ENCODE assay signal across 17 cellular contexts in the genomic region with DNA sequence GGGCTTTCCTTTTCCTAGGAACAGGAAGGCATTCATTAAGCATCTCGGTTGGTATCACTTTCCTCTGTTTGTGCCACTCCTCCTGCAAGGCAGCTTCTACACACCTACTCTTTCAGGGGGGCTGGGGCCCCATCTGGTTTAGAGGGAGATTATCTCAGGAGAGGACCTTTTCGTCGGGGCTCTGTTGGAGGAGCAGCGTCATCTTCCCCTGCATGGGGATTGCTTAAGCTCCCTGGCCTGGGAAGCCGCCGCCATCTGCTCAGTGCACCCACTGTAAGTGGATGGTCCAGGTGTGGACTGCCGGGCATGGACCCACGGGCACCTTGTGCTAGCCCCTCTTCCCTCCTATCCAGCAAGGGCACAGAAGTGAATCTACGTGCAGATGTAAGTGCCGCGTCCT.
DNase-seq lines count a peak whose midpoint lies in the region; ATAC-seq and TF ChIP-seq lines count a peak whose summit lies in the region.
"Had no signal": no experiment of that assay in that cellular context is flagged by ENCODE, and none has a peak within 500 bp of the region (broad histone marks: within the 10 kb centered on the region; RNA-seq: fewer than 3 reads in every experiment).

No MANE protein-coding gene starts in this region.

- peaks cover 7% of the 10 kb centered on the region for H3K27me3 Mint-ChIP-seq in glutamatergic neuron (ENCODE audit: unreplicated experiment)
- no peaks in the 10 kb centered on the region for H3K27me3 Mint-ChIP-seq in activated CD4-positive, alpha-beta memory T cell treated with anti-CD3 and anti-CD28 coated beads, Interleukin-2, amount 10 ng/mL, durations not matched to agents 7 days and 5 days

- peaks cover 5% of the 10 kb centered on the region for H3K36me3 Mint-ChIP-seq in glutamatergic neuron (ENCODE audit: unreplicated experiment)
- no peaks in the 10 kb centered on the region for H3K36me3 Mint-ChIP-seq in activated CD4-positive, alpha-beta memory T cell treated with anti-CD3 and anti-CD28 coated beads, Interleukin-2, amount 10 ng/mL, durations not matched to agents 7 days and 5 days (ENCODE audit: low read depth)

- TF ChIP-seq CTCF in glutamatergic neuron (IDR thresholded peaks at IDR 0.05; ENCODE audit: partially characterized antibody, unreplicated experiment) (no peak), thyroid gland (IDR thresholded peaks at IDR 0.05) (no peak)

- no peak for TF ChIP-seq POLR2A in thyroid gland (IDR thresholded peaks at IDR 0.05)

- peak; percentile 30 for ATAC-seq in sciatic nerve
- ATAC-seq: A549 had no signal

- CTCF ChIA-PET in activated CD4-positive, alpha-beta memory T cell treated with anti-CD3 and anti-CD28 coated beads, Interleukin-2, amount 10 ng/mL, durations not matched to agents 7 days and 5 days (lab: Charles Lee) = no interaction called here

- H3K4me1 Mint-ChIP-seq in glutamatergic neuron (ENCODE audit: low read depth, unreplicated experiment) = peaks cover 36% of the 10 kb centered on the region
- no peaks in the 10 kb centered on the region for H3K4me1 Mint-ChIP-seq in activated CD4-positive, alpha-beta memory T cell treated with anti-CD3 and anti-CD28 coated beads, Interleukin-2, amount 10 ng/mL, durations not matched to agents 7 days and 5 days

- no peak overlapping the region for H3K4me3 ChIP-seq in thyroid gland (replicated peaks in 1 of 3)
- H3K4me3 ChIP-seq: A549 had no signal

- H3K4me3 Mint-ChIP-seq in glutamatergic neuron (ENCODE audit: unreplicated experiment) = no peak overlapping the region
- H3K4me3 Mint-ChIP-seq in activated CD4-positive, alpha-beta memory T cell treated with anti-CD3 and anti-CD28 coated beads, Interleukin-2, amount 10 ng/mL, durations not matched to agents 7 days and 5 days = no peak overlapping the region
- H3K4me3 Mint-ChIP-seq: CD4-positive, alpha-beta T cell; H9 had no signal

- 87% methylated on average over 8 to 10 of the region's 11 CpGs for WGBS in thyroid gland, 2 donors

- peaks cover 8% of the 10 kb centered on the region for H3K9me3 Mint-ChIP-seq in glutamatergic neuron (ENCODE audit: unreplicated experiment)
- no peaks in the 10 kb centered on the region for H3K9me3 Mint-ChIP-seq in activated CD4-positive, alpha-beta memory T cell treated with anti-CD3 and anti-CD28 coated beads, Interleukin-2, amount 10 ng/mL, durations not matched to agents 7 days and 5 days
- H3K9me3 Mint-ChIP-seq: CD4-positive, alpha-beta T cell had no signal

- POLR2A ChIA-PET in activated CD4-positive, alpha-beta memory T cell treated with anti-CD3 and anti-CD28 coated beads, Interleukin-2, amount 10 ng/mL, durations not matched to agents 7 days and 5 days (lab: Charles Lee) = no interaction called here

- no peaks in the 10 kb centered on the region for H3K9me3 ChIP-seq in thyroid gland
- H3K9me3 ChIP-seq: A549, Caco-2 had no signal

- intact Hi-C loops in sciatic nerve (cut with DNase I) (no loop called here), thyroid gland (cut with DNase I) (no loop called here)

- DNase-seq in NCI-H524 (lab: John Stamatoyannopoulos, UW) (peak; percentile 95 to 99), NCI-H82 treated with DMSO at 0.1 percent for 48 hours (lab: John Stamatoyannopoulos, UW; ENCODE audit: unreplicated experiment) (peak; percentile 41), glutamatergic neuron (no peak), sciatic nerve (ENCODE audit: low spot score) (no peak), NCI-H2107 (lab: John Stamatoyannopoulos, UW) (no peak), thyroid gland (no peak)
- DNase-seq in activated CD4-positive, alpha-beta memory T cell treated with anti-CD3 and anti-CD28 coated beads, Interleukin-2, amount 10 ng/mL, durations not matched to agents 7 days and 5 days = no peak
- DNase-seq: AML-193; Caco-2; CD4-positive, alpha-beta T cell; DMS153; DMS79; GDM1; GOT3; H9 had no signal

- H3K27ac ChIP-seq in thyroid gland = no peak overlapping the region
- H3K27ac ChIP-seq: A549, C4-2B had no signal

- H3K27me3 ChIP-seq in thyroid gland = no peaks in the 10 kb centered on the region

- H3K36me3 ChIP-seq in thyroid gland = no peaks in the 10 kb centered on the region

- H3K4me1 ChIP-seq in thyroid gland = no peaks in the 10 kb centered on the region
- H3K4me1 ChIP-seq: A549, Caco-2 had no signal

- H3K27ac Mint-ChIP-seq in glutamatergic neuron (ENCODE audit: unreplicated experiment) = peak overlapping the region; percentile 96
- H3K27ac Mint-ChIP-seq in activated CD4-positive, alpha-beta memory T cell treated with anti-CD3 and anti-CD28 coated beads, Interleukin-2, amount 10 ng/mL, durations not matched to agents 7 days and 5 days = no peak overlapping the region
- H3K27ac Mint-ChIP-seq: CD4-positive, alpha-beta T cell; H9 had no signal

Comparison
In these comparisons a context has a peak if more than half of its experiments do, and no peak if none do; other contexts are left out.
1. DNase-seq: peak in NCI-H524 (2 of 2) and NCI-H82 treated with DMSO at 0.1 percent for 48 hours (single experiment); none in glutamatergic neuron (single experiment), sciatic nerve (single experiment), activated CD4-positive, alpha-beta memory T cell treated with anti-CD3 and anti-CD28 coated beads, Interleukin-2, amount 10 ng/mL, durations not matched to agents 7 days and 5 days (single experiment), NCI-H2107 (single experiment) and thyroid gland (0 of 2).